15 cellular contexts compared by ENCODE assay signal in the genomic region with DNA sequence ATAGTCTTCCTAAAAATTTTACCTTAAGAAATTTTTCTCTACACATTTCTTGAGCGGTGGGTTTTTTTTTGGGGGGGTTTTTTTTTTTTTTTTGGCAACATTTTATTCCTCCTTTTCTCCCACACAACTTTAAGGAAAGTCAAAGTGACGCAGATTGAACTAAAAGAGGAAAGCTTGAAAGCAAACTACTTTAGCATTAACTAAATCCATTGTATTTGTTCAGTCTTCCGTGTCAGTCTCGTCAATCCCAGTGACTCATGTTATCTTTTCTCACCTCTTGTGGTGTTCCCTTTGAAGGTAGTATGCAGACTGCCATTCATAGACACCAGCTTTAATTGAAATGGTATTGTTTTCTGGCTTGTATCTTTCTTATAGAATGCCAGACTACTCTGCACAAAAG. TPM values are rescaled to one million over a fixed set of nuclear protein-coding genes. Genes with fewer than 3 reads are reported as not detected.
DNase-seq lines count a peak whose midpoint lies in the region; ATAC-seq lines count a peak whose summit lies in the region.
"Had no signal": no experiment of that assay in that cellular context is flagged by ENCODE, and none has a peak within 500 bp of the region (broad histone marks: within the 10 kb centered on the region; RNA-seq: fewer than 3 reads in every experiment).

No MANE protein-coding gene starts in this region.

- in situ Hi-C loops in KBM-7 (cut with MboI; ENCODE audit: low pct_unique_long_range_greater_than_20kb, low sequenced_read_pairs) = no loop called here

- H3K9me3 Mint-ChIP-seq in activated T-helper 2 cell treated with anti-CD3 and anti-CD28 coated beads, Interferon-gamma antibody, Interleukin-2, Interleukin-4, amounts not matched to agents 10 μg/mL and 5 μg/mL and 100 μg/mL, durations not matched to agents 14 hours and 24 hours and 36 hours = no peaks in the 10 kb centered on the region
- H3K9me3 Mint-ChIP-seq: activated CD4-positive, alpha-beta memory T cell treated with anti-CD3 and anti-CD28 coated beads, Interleukin-2, amount 10 ng/mL, durations not matched to agents 7 days and 5 days; dendritic cell treated with granulocyte-macrophage colony-stimulating factor and Interleukin-4, amounts not matched to agents 40 ng/mL and 50 ng/mL, for 4 days; stimulated activated naive CD8-positive, alpha-beta T cell treated with anti-CD3 and anti-CD28 coated beads, Interleukin-15, Interleukin-2, amounts not matched to agents 100 ng/mL and 50 ng/mL, for 24 hours had no signal

- H3K27ac Mint-ChIP-seq in activated T-helper 2 cell treated with anti-CD3 and anti-CD28 coated beads, Interferon-gamma antibody, Interleukin-2, Interleukin-4, amounts not matched to agents 10 μg/mL and 5 μg/mL and 100 μg/mL, durations not matched to agents 14 hours and 24 hours and 36 hours = no peak overlapping the region
- H3K27ac Mint-ChIP-seq: activated CD4-positive, alpha-beta memory T cell treated with anti-CD3 and anti-CD28 coated beads, Interleukin-2, amount 10 ng/mL, durations not matched to agents 7 days and 5 days; dendritic cell treated with granulocyte-macrophage colony-stimulating factor and Interleukin-4, amounts not matched to agents 40 ng/mL and 50 ng/mL, for 4 days; stimulated activated naive CD8-positive, alpha-beta T cell treated with anti-CD3 and anti-CD28 coated beads, Interleukin-15, Interleukin-2, amounts not matched to agents 100 ng/mL and 50 ng/mL, for 24 hours had no signal

- no peaks in the 10 kb centered on the region for H3K27me3 Mint-ChIP-seq in activated T-helper 2 cell treated with anti-CD3 and anti-CD28 coated beads, Interferon-gamma antibody, Interleukin-2, Interleukin-4, amounts not matched to agents 10 μg/mL and 5 μg/mL and 100 μg/mL, durations not matched to agents 14 hours and 24 hours and 36 hours (ENCODE audit: low read depth)
- H3K27me3 Mint-ChIP-seq: activated CD4-positive, alpha-beta memory T cell treated with anti-CD3 and anti-CD28 coated beads, Interleukin-2, amount 10 ng/mL, durations not matched to agents 7 days and 5 days; dendritic cell treated with granulocyte-macrophage colony-stimulating factor and Interleukin-4, amounts not matched to agents 40 ng/mL and 50 ng/mL, for 4 days; stimulated activated naive CD8-positive, alpha-beta T cell treated with anti-CD3 and anti-CD28 coated beads, Interleukin-15, Interleukin-2, amounts not matched to agents 100 ng/mL and 50 ng/mL, for 24 hours had no signal

- no peak for ATAC-seq in GM21390 (IDR thresholded peaks at IDR 0.05; ENCODE audit: unreplicated experiment)

- no peak overlapping the region for H3K4me3 Mint-ChIP-seq in activated T-helper 2 cell treated with anti-CD3 and anti-CD28 coated beads, Interferon-gamma antibody, Interleukin-2, Interleukin-4, amounts not matched to agents 10 μg/mL and 5 μg/mL and 100 μg/mL, durations not matched to agents 14 hours and 24 hours and 36 hours (ENCODE audit: low read depth)
- H3K4me3 Mint-ChIP-seq: activated CD4-positive, alpha-beta memory T cell treated with anti-CD3 and anti-CD28 coated beads, Interleukin-2, amount 10 ng/mL, durations not matched to agents 7 days and 5 days; dendritic cell treated with granulocyte-macrophage colony-stimulating factor and Interleukin-4, amounts not matched to agents 40 ng/mL and 50 ng/mL, for 4 days; stimulated activated naive CD8-positive, alpha-beta T cell treated with anti-CD3 and anti-CD28 coated beads, Interleukin-15, Interleukin-2, amounts not matched to agents 100 ng/mL and 50 ng/mL, for 24 hours had no signal

- intact Hi-C loops in activated T-helper 2 cell treated with anti-CD3 and anti-CD28 coated beads, Interferon-gamma antibody, Interleukin-2, Interleukin-4, amounts not matched to agents 10 μg/mL and 5 μg/mL and 100 μg/mL, durations not matched to agents 14 hours and 24 hours and 36 hours (cut with micrococcal nuclease) = no loop called here

- DNase-seq in Daoy (ENCODE audit: low read depth) (peak; percentile 47), KBM-7 (peak; percentile 29), SW480 (ENCODE audit: low spot score) (peak; percentile 94), left kidney (ENCODE audit: low read depth, low spot score) (peak; percentile 17), ureter (ENCODE audit: low spot score) (no peak), islet precursor cell (no peak)
- no peak for DNase-seq in activated T-helper 2 cell treated with anti-CD3 and anti-CD28 coated beads, Interferon-gamma antibody, Interleukin-2, Interleukin-4, amounts not matched to agents 10 μg/mL and 5 μg/mL and 100 μg/mL, durations not matched to agents 14 hours and 24 hours and 36 hours (ENCODE audit: low spot score)
- DNase-seq: activated CD4-positive, alpha-beta memory T cell treated with anti-CD3 and anti-CD28 coated beads, Interleukin-2, amount 10 ng/mL, durations not matched to agents 7 days and 5 days; anterior cingulate cortex; GOT3; NCI-H446 treated with DMSO at 0.1 percent for 48 hours; SIG-M5 had no signal

- H3K36me3 Mint-ChIP-seq in activated T-helper 2 cell treated with anti-CD3 and anti-CD28 coated beads, Interferon-gamma antibody, Interleukin-2, Interleukin-4, amounts not matched to agents 10 μg/mL and 5 μg/mL and 100 μg/mL, durations not matched to agents 14 hours and 24 hours and 36 hours (ENCODE audit: low read depth) = peaks cover 64% of the 10 kb centered on the region

- peaks cover 3% of the 10 kb centered on the region for H3K4me1 Mint-ChIP-seq in activated T-helper 2 cell treated with anti-CD3 and anti-CD28 coated beads, Interferon-gamma antibody, Interleukin-2, Interleukin-4, amounts not matched to agents 10 μg/mL and 5 μg/mL and 100 μg/mL, durations not matched to agents 14 hours and 24 hours and 36 hours (ENCODE audit: low read depth)

RNA-seq across cellular contexts. Expression of gene TADA2A, which starts 39.3 kb away (rescaled TPM):
- total RNA-seq in Daoy (2014; rRNA removed; shearing (Covaris generic)) = 9.6 and 14.0 TPM in 2 replicates
- 33.7 TPM for total RNA-seq in ureter
- 34.3 and 34.6 TPM in 2 replicates for total RNA-seq in activated T-helper 2 cell treated with anti-CD3 and anti-CD28 coated beads, Interferon-gamma antibody, Interleukin-2, Interleukin-4, amounts not matched to agents 10 μg/mL and 5 μg/mL and 100 μg/mL, durations not matched to agents 14 hours and 24 hours and 36 hours

RNA-seq across cellular contexts. Expression of gene ACACA, which starts 39.4 kb away (rescaled TPM):
- 11.3 and 27.6 TPM in 2 replicates for total RNA-seq in Daoy (2014; rRNA removed; shearing (Covaris generic))
- total RNA-seq in ureter = 159 TPM
- total RNA-seq in activated T-helper 2 cell treated with anti-CD3 and anti-CD28 coated beads, Interferon-gamma antibody, Interleukin-2, Interleukin-4, amounts not matched to agents 10 μg/mL and 5 μg/mL and 100 μg/mL, durations not matched to agents 14 hours and 24 hours and 36 hours = 109 and 110 TPM in 2 replicates

RNA-seq across cellular contexts. Expression of gene DUSP14, which starts 43.7 kb away (rescaled TPM):
- total RNA-seq in Daoy (2014; rRNA removed; shearing (Covaris generic)) = 29.8 and 30.9 TPM in 2 replicates
- 7.3 TPM for total RNA-seq in ureter
- 19.5 and 21.0 TPM in 2 replicates for total RNA-seq in activated T-helper 2 cell treated with anti-CD3 and anti-CD28 coated beads, Interferon-gamma antibody, Interleukin-2, Interleukin-4, amounts not matched to agents 10 μg/mL and 5 μg/mL and 100 μg/mL, durations not matched to agents 14 hours and 24 hours and 36 hours

Comparison
In these comparisons a context has a peak if more than half of its experiments do, and no peak if none do; other contexts are left out.
1. DNase-seq: peak in Daoy (single experiment), KBM-7 (single experiment), SW480 (single experiment) and left kidney (single experiment); none in ureter (single experiment), islet precursor cell (single experiment) and activated T-helper 2 cell treated with anti-CD3 and anti-CD28 coated beads, Interferon-gamma antibody, Interleukin-2, Interleukin-4, amounts not matched to agents 10 μg/mL and 5 μg/mL and 100 μg/mL, durations not matched to agents 14 hours and 24 hours and 36 hours (single experiment).